10 cellular contexts compared by ENCODE assay signal in genomic region chr6:118558811-118559217, GRCh38. TPM values are rescaled to one million over a fixed set of nuclear protein-coding genes. Genes with fewer than 3 reads are reported as not detected.
DNase-seq lines count a peak whose midpoint lies in the region; ATAC-seq and FAIRE-seq lines count a peak whose summit lies in the region.
"Had no signal": no experiment of that assay in that cellular context is flagged by ENCODE, and none has a peak within 500 bp of the region (broad histone marks: within the 10 kb centered on the region; RNA-seq: fewer than 3 reads in every experiment).

No MANE protein-coding gene starts in this region.

- H3K4me3 Mint-ChIP-seq in activated CD4-positive, alpha-beta T cell treated with anti-CD3 and anti-CD28 coated beads, Interleukin-2, amount 10 ng/mL, durations not matched to agents 7 days and 5 days = peak overlapping the region; percentile 41
- H3K4me3 Mint-ChIP-seq in activated CD8-positive, alpha-beta T cell treated with anti-CD3 and anti-CD28 coated beads, Interleukin-2, amount 10 ng/mL, durations not matched to agents 7 days and 5 days = peak overlapping the region; percentile 69

- WGBS in small intestine, 3 donors = 33 to 55% (median 47%) methylated on average over 4 of the region's 4 CpGs

- no peaks in the 10 kb centered on the region for H3K4me1 ChIP-seq in small intestine (ENCODE audit: control insufficient read depth in 2 of 2, insufficient read depth in 1 of 2, low read depth in 1 of 2, low read length in 1 of 2)

- ATAC-seq in HG03066 (IDR thresholded peaks at IDR 0.05; ENCODE audit: low read depth, unreplicated experiment) = peak; percentile 55
- ATAC-seq in activated CD8-positive, alpha-beta T cell treated with anti-CD3 and anti-CD28 coated beads, Interleukin-2, amount 10 ng/mL, durations not matched to agents 7 days and 5 days = peak; percentile 91
- no peak for ATAC-seq in GM18519 (IDR thresholded peaks at IDR 0.05; ENCODE audit: low FRiP score, unreplicated experiment)
- no peak for ATAC-seq in left colon

- POLR2A ChIA-PET in activated CD4-positive, alpha-beta T cell treated with anti-CD3 and anti-CD28 coated beads, Interleukin-2, amount 10 ng/mL, durations not matched to agents 7 days and 5 days (lab: Charles Lee) = interaction anchor here (0.5 kb wide), 1 partner anchor 103 kb away, joined by 5 read pairs; no protein-coding TSS in a partner anchor
- POLR2A ChIA-PET in activated CD8-positive, alpha-beta T cell treated with anti-CD3 and anti-CD28 coated beads, Interleukin-2, amount 10 ng/mL, durations not matched to agents 7 days and 5 days (lab: Charles Lee) = interaction anchor here (0.8 to 1.2 kb wide), 3 partner anchors 13 to 335 kb away, joined by 3 to 5 read pairs (median 3); no protein-coding TSS in a partner anchor

- H3K4me3 ChIP-seq in small intestine (ENCODE audit: low read depth in 1 of 2, low read length in 2 of 2) = no peak overlapping the region
- H3K4me3 ChIP-seq: upper lobe of left lung had no signal

- peak overlapping the region; percentile 86 for H3K27ac Mint-ChIP-seq in activated CD4-positive, alpha-beta T cell treated with anti-CD3 and anti-CD28 coated beads, Interleukin-2, amount 10 ng/mL, durations not matched to agents 7 days and 5 days
- H3K27ac Mint-ChIP-seq in activated CD8-positive, alpha-beta T cell treated with anti-CD3 and anti-CD28 coated beads, Interleukin-2, amount 10 ng/mL, durations not matched to agents 7 days and 5 days = peak overlapping the region; percentile 91

- H3K9me3 ChIP-seq in small intestine (ENCODE audit: control insufficient read depth, low read depth) = no peaks in the 10 kb centered on the region
- H3K9me3 ChIP-seq: upper lobe of left lung had no signal

- H3K27me3 ChIP-seq in small intestine (ENCODE audit: control insufficient read depth in 2 of 2, insufficient read depth in 2 of 2, low read length in 2 of 2) = no peaks in the 10 kb centered on the region
- H3K27me3 ChIP-seq: upper lobe of left lung had no signal

- no peaks in the 10 kb centered on the region for H3K27me3 Mint-ChIP-seq in activated CD4-positive, alpha-beta T cell treated with anti-CD3 and anti-CD28 coated beads, Interleukin-2, amount 10 ng/mL, durations not matched to agents 7 days and 5 days
- H3K27me3 Mint-ChIP-seq in activated CD8-positive, alpha-beta T cell treated with anti-CD3 and anti-CD28 coated beads, Interleukin-2, amount 10 ng/mL, durations not matched to agents 7 days and 5 days (ENCODE audit: low read depth) = no peaks in the 10 kb centered on the region

- peak overlapping the region in 1 of 2 donors; percentile 18 for H3K27ac ChIP-seq in small intestine (ENCODE audit: low read depth in 1 of 2, low read length in 1 of 2)

- no peaks in the 10 kb centered on the region for H3K9me3 Mint-ChIP-seq in activated CD4-positive, alpha-beta T cell treated with anti-CD3 and anti-CD28 coated beads, Interleukin-2, amount 10 ng/mL, durations not matched to agents 7 days and 5 days
- H3K9me3 Mint-ChIP-seq in activated CD8-positive, alpha-beta T cell treated with anti-CD3 and anti-CD28 coated beads, Interleukin-2, amount 10 ng/mL, durations not matched to agents 7 days and 5 days (ENCODE audit: insufficient read depth) = no peaks in the 10 kb centered on the region

- peaks cover 23% of the 10 kb centered on the region for H3K4me1 Mint-ChIP-seq in activated CD4-positive, alpha-beta T cell treated with anti-CD3 and anti-CD28 coated beads, Interleukin-2, amount 10 ng/mL, durations not matched to agents 7 days and 5 days
- H3K4me1 Mint-ChIP-seq in activated CD8-positive, alpha-beta T cell treated with anti-CD3 and anti-CD28 coated beads, Interleukin-2, amount 10 ng/mL, durations not matched to agents 7 days and 5 days (ENCODE audit: low read depth) = peaks cover 28% of the 10 kb centered on the region

- no peak for FAIRE-seq in small intestine (lab: Jason Lieb, UNC)

- CTCF ChIA-PET in activated CD4-positive, alpha-beta T cell treated with anti-CD3 and anti-CD28 coated beads, Interleukin-2, amount 10 ng/mL, durations not matched to agents 7 days and 5 days (lab: Charles Lee) = interaction anchor here (0.6 kb wide), 1 partner anchor 153 kb away, joined by 3 read pairs; no protein-coding TSS in a partner anchor
- CTCF ChIA-PET in activated CD8-positive, alpha-beta T cell treated with anti-CD3 and anti-CD28 coated beads, Interleukin-2, amount 10 ng/mL, durations not matched to agents 7 days and 5 days (lab: Charles Lee) = interaction anchor here (0.7 to 1.2 kb wide), 7 partner anchors 9 to 250 kb away, joined by 3 to 5 read pairs (median 3); no protein-coding TSS in a partner anchor

- intact Hi-C loops in left colon (cut with DNase I, micrococcal nuclease) = loop anchor here in 1 of 2 donors (10.0 kb wide), 1 partner anchor 274 kb away; no protein-coding TSS in a partner anchor

- H3K36me3 ChIP-seq in small intestine (ENCODE audit: control insufficient read depth in 2 of 2, insufficient read depth in 2 of 2, low read length in 2 of 2) = no peaks in the 10 kb centered on the region
- H3K36me3 ChIP-seq: upper lobe of left lung had no signal

- peak; percentile 35 for DNase-seq in activated CD4-positive, alpha-beta T cell treated with anti-CD3 and anti-CD28 coated beads, Interleukin-2, amount 10 ng/mL, durations not matched to agents 7 days and 5 days
- no peak for DNase-seq in activated CD4-positive, alpha-beta T cell treated with anti-CD3 and anti-CD28 coated beads for 1 hour
- peak; percentile 42 for DNase-seq in activated CD8-positive, alpha-beta T cell treated with anti-CD3 and anti-CD28 coated beads, Interleukin-2, amount 10 ng/mL, durations not matched to agents 7 days and 5 days
- DNase-seq in small intestine = peak; percentile 32
- no peak for DNase-seq in NCI-H69 (lab: John Stamatoyannopoulos, UW)
- no peak for DNase-seq in left colon
- DNase-seq: ACHN, upper lobe of left lung had no signal

- H3K36me3 Mint-ChIP-seq in activated CD4-positive, alpha-beta T cell treated with anti-CD3 and anti-CD28 coated beads, Interleukin-2, amount 10 ng/mL, durations not matched to agents 7 days and 5 days (ENCODE audit: low read depth) = peaks cover 16% of the 10 kb centered on the region
- H3K36me3 Mint-ChIP-seq in activated CD8-positive, alpha-beta T cell treated with anti-CD3 and anti-CD28 coated beads, Interleukin-2, amount 10 ng/mL, durations not matched to agents 7 days and 5 days (ENCODE audit: low read depth) = peaks cover 30% of the 10 kb centered on the region

RNA-seq across cellular contexts. Expression of gene PLN, which starts 10.7 kb away (rescaled TPM):
- not detected for total RNA-seq in activated CD4-positive, alpha-beta T cell treated with anti-CD3 and anti-CD28 coated beads, Interleukin-2, amount 10 ng/mL, durations not matched to agents 7 days and 5 days
- total RNA-seq in activated CD8-positive, alpha-beta T cell treated with anti-CD3 and anti-CD28 coated beads, Interleukin-2, amount 10 ng/mL, durations not matched to agents 7 days and 5 days = not detected
- polyA plus RNA-seq in small intestine = 10 to 100 TPM in 1 of 3 donors, 1 to 10 TPM in 1, under 1 TPM in 1; 0.67 to 14.3 (median 9.5) TPM
- 10 to 100 TPM in 1 of 2 donors, 1 to 10 TPM in 1; 2.7 to 31.1 TPM for total RNA-seq in left colon

Comparison
In these comparisons a context has a peak if more than half of its experiments do, and no peak if none do; other contexts are left out.
1. DNase-seq: peak in activated CD4-positive, alpha-beta T cell treated with anti-CD3 and anti-CD28 coated beads, Interleukin-2, amount 10 ng/mL, durations not matched to agents 7 days and 5 days (single experiment), activated CD8-positive, alpha-beta T cell treated with anti-CD3 and anti-CD28 coated beads, Interleukin-2, amount 10 ng/mL, durations not matched to agents 7 days and 5 days (single experiment) and small intestine (single experiment); none in activated CD4-positive, alpha-beta T cell treated with anti-CD3 and anti-CD28 coated beads for 1 hour (single experiment), NCI-H69 (single experiment) and left colon (0 of 2).
2. ATAC-seq: peak in HG03066 (single experiment) and activated CD8-positive, alpha-beta T cell treated with anti-CD3 and anti-CD28 coated beads, Interleukin-2, amount 10 ng/mL, durations not matched to agents 7 days and 5 days (single experiment); none in GM18519 (single experiment) and left colon (single experiment).